In genomic region chr7:132993377-132994013, GRCh38 we compare ENCODE assay signal across 27 cellular contexts.
"Had no signal": no experiment of that assay in that cellular context is flagged by ENCODE, and none has a peak within 500 bp of the region (broad histone marks: within the 10 kb centered on the region; RNA-seq: fewer than 3 reads in every experiment).

No MANE protein-coding gene starts in this region.

- H3K9me3 Mint-ChIP-seq: nephron; neural progenitor cell; stimulated activated effector memory CD8-positive, alpha-beta T cell treated with anti-CD3 and anti-CD28 coated beads, Interleukin-12 subunit alpha, Interleukin-12 subunit beta, amount 100 ng/mL, for 72 hours; stimulated activated naive B cell treated with anti-CD40 and anti-IgM and Interleukin-4, amounts not matched to agents 10 μg/mL and 1 μg/mL and 100 μg/mL, for 72 hours; stimulated activated naive CD8-positive, alpha-beta T cell treated with anti-CD3 and anti-CD28 coated beads, Interleukin-15, Interleukin-2, amounts not matched to agents 100 ng/mL and 50 ng/mL, for 24 hours had no signal

- H3K4me3 ChIP-seq: neural progenitor cell, ovary, psoas muscle, right lobe of liver, sigmoid colon, stomach, thoracic aorta, thyroid gland, tibial nerve, upper lobe of left lung, vagina had no signal

- H3K9ac ChIP-seq: neural progenitor cell, parathyroid adenoma had no signal

- H3K27ac Mint-ChIP-seq: nephron; neural progenitor cell; progenitor cell of endocrine pancreas; stimulated activated effector memory CD8-positive, alpha-beta T cell treated with anti-CD3 and anti-CD28 coated beads, Interleukin-12 subunit alpha, Interleukin-12 subunit beta, amount 100 ng/mL, for 72 hours; stimulated activated naive B cell treated with anti-CD40 and anti-IgM and Interleukin-4, amounts not matched to agents 10 μg/mL and 1 μg/mL and 100 μg/mL, for 72 hours; stimulated activated naive CD8-positive, alpha-beta T cell treated with anti-CD3 and anti-CD28 coated beads, Interleukin-15, Interleukin-2, amounts not matched to agents 100 ng/mL and 50 ng/mL, for 24 hours had no signal

- H3K4me3 Mint-ChIP-seq: nephron; neural progenitor cell; stimulated activated effector memory CD8-positive, alpha-beta T cell treated with anti-CD3 and anti-CD28 coated beads, Interleukin-12 subunit alpha, Interleukin-12 subunit beta, amount 100 ng/mL, for 72 hours; stimulated activated naive B cell treated with anti-CD40 and anti-IgM and Interleukin-4, amounts not matched to agents 10 μg/mL and 1 μg/mL and 100 μg/mL, for 72 hours; stimulated activated naive CD8-positive, alpha-beta T cell treated with anti-CD3 and anti-CD28 coated beads, Interleukin-15, Interleukin-2, amounts not matched to agents 100 ng/mL and 50 ng/mL, for 24 hours had no signal

- H3K9me3 ChIP-seq: ovary, psoas muscle, right lobe of liver, sigmoid colon, stomach, thoracic aorta, thyroid gland, tibial nerve, upper lobe of left lung, vagina had no signal

- H3K4me2 ChIP-seq: neural progenitor cell had no signal

- H3K27me3 ChIP-seq: neural progenitor cell, ovary, right lobe of liver, sigmoid colon, stomach, thyroid gland, tibial nerve, upper lobe of left lung, vagina had no signal

- H3K36me3 Mint-ChIP-seq: stimulated activated effector memory CD8-positive, alpha-beta T cell treated with anti-CD3 and anti-CD28 coated beads, Interleukin-12 subunit alpha, Interleukin-12 subunit beta, amount 100 ng/mL, for 72 hours had no signal

- DNase-seq: occipital lobe; ovary; posterior cingulate gyrus; psoas muscle; right cardiac atrium; right lobe of liver; sigmoid colon; small intestine; stimulated activated CD4-positive, alpha-beta T cell treated with anti-CD3 and anti-CD28 coated beads, Interleukin-15, amount 100 ng/mL, for 24 hours; stimulated activated CD4-positive, alpha-beta T cell treated with anti-CD3 and anti-CD28 coated beads, Interleukin-2, amount 100 ng/mL, for 24 hours; stimulated activated CD4-positive, alpha-beta T cell treated with anti-CD3 and anti-CD28 coated beads, Interleukin-2, amount 100 ng/mL, for 48 hours; stimulated activated CD4-positive, alpha-beta T cell treated with anti-CD3 and anti-CD28 coated beads, Interleukin-4, amount 100 ng/mL, for 24 hours; stimulated activated naive B cell treated with anti-CD40 and anti-IgM and Interleukin-4, amounts not matched to agents 10 μg/mL and 1 μg/mL and 100 μg/mL, for 72 hours; stimulated activated naive CD4-positive, alpha-beta T cell treated with Interleukin-2 at 50 U/mL for 16 hours; stomach; thyroid gland; trophoblast cell; upper lobe of left lung had no signal

- H3K27ac ChIP-seq: neural progenitor cell, ovary, parathyroid adenoma, psoas muscle, right lobe of liver, sigmoid colon, stomach, thoracic aorta, thyroid gland, tibial nerve, upper lobe of left lung, vagina had no signal

- H3K27me3 Mint-ChIP-seq: progenitor cell of endocrine pancreas; stimulated activated naive B cell treated with anti-CD40 and anti-IgM and Interleukin-4, amounts not matched to agents 10 μg/mL and 1 μg/mL and 100 μg/mL, for 72 hours; stimulated activated naive CD8-positive, alpha-beta T cell treated with anti-CD3 and anti-CD28 coated beads, Interleukin-15, Interleukin-2, amounts not matched to agents 100 ng/mL and 50 ng/mL, for 24 hours had no signal

- H3K4me1 ChIP-seq: right lobe of liver, vagina had no signal

- H3K36me3 ChIP-seq: neural progenitor cell, ovary, right lobe of liver, sigmoid colon, stomach, thoracic aorta, thyroid gland, tibial nerve, upper lobe of left lung, vagina had no signal

- ATAC-seq: psoas muscle; right cardiac atrium; right lobe of liver; stimulated activated effector memory CD8-positive, alpha-beta T cell treated with anti-CD3 and anti-CD28 coated beads, Interleukin-12 subunit alpha, Interleukin-12 subunit beta, amount 100 ng/mL, for 72 hours; stimulated activated naive B cell treated with anti-CD40 and anti-IgM and Interleukin-4, amounts not matched to agents 10 μg/mL and 1 μg/mL and 100 μg/mL, for 72 hours had no signal
